ENCODE assay signal across 19 cellular contexts in genomic region chr3:102194760-102195159, GRCh38.
DNase-seq lines count a peak whose midpoint lies in the region; ATAC-seq and TF ChIP-seq lines count a peak whose summit lies in the region.
"Had no signal": no experiment of that assay in that cellular context is flagged by ENCODE, and none has a peak within 500 bp of the region (broad histone marks: within the 10 kb centered on the region; RNA-seq: fewer than 3 reads in every experiment).

No MANE protein-coding gene starts in this region.

- CTCF ChIA-PET in A673 (lab: Charles Lee), result no interaction called here

- no TSS peak for BruUV-seq in A673 (replicated peaks; lab: Mats Ljungman, UMichigan)

- H3K9me3 Mint-ChIP-seq in central memory CD8-positive, alpha-beta T cell, result no peaks in the 10 kb centered on the region
- no peaks in the 10 kb centered on the region for H3K9me3 Mint-ChIP-seq in stimulated activated memory B cell treated with anti-CD40 and anti-IgM and Interleukin-4, amounts not matched to agents 10 μg/mL and 1 μg/mL and 100 μg/mL, for 72 hours
- H3K9me3 Mint-ChIP-seq: activated naive CD4-positive, alpha-beta T cell treated with anti-CD3 and anti-CD28 coated beads, Interleukin-2, amount 50 U/mL, for 72 hours; memory B cell; natural killer cell; T-helper 2 cell treated with Interferon-gamma antibody and Interleukin-4, amounts not matched to agents 5 μg/mL and 100 μg/mL, for 36 hours had no signal

- no peaks in the 10 kb centered on the region for H3K27me3 Mint-ChIP-seq in central memory CD8-positive, alpha-beta T cell
- no peaks in the 10 kb centered on the region for H3K27me3 Mint-ChIP-seq in stimulated activated memory B cell treated with anti-CD40 and anti-IgM and Interleukin-4, amounts not matched to agents 10 μg/mL and 1 μg/mL and 100 μg/mL, for 72 hours
- H3K27me3 Mint-ChIP-seq: memory B cell had no signal

- no peaks in the 10 kb centered on the region for H3K4me1 Mint-ChIP-seq in central memory CD8-positive, alpha-beta T cell
- H3K4me1 Mint-ChIP-seq in stimulated activated memory B cell treated with anti-CD40 and anti-IgM and Interleukin-4, amounts not matched to agents 10 μg/mL and 1 μg/mL and 100 μg/mL, for 72 hours, result peaks cover 28% of the 10 kb centered on the region
- H3K4me1 Mint-ChIP-seq: natural killer cell had no signal

- no peak overlapping the region for H3K4me3 Mint-ChIP-seq in central memory CD8-positive, alpha-beta T cell
- H3K4me3 Mint-ChIP-seq in stimulated activated memory B cell treated with anti-CD40 and anti-IgM and Interleukin-4, amounts not matched to agents 10 μg/mL and 1 μg/mL and 100 μg/mL, for 72 hours, result no peak overlapping the region
- H3K4me3 Mint-ChIP-seq: activated T-cell treated with anti-CD3 and anti-CD28 coated beads, Interleukin-2, amount 50 U/mL, for 72 hours; memory B cell; natural killer cell; T-helper 2 cell treated with Interferon-gamma antibody and Interleukin-4, amounts not matched to agents 5 μg/mL and 100 μg/mL, for 36 hours had no signal

- intact Hi-C loops in A673 (cut with micrococcal nuclease; ENCODE audit: unreplicated experiment), result no loop called here

- no peak for TF ChIP-seq CTCF in A673 (conservative IDR thresholded peaks at IDR 0.05; ENCODE audit: low read depth, low read length)

- no peaks in the 10 kb centered on the region for H3K27me3 ChIP-seq in A673 (replicated peaks; ENCODE audit: insufficient read depth, low read depth, low read length, poor library complexity)
- H3K27me3 ChIP-seq: pancreas, sigmoid colon had no signal

- ATAC-seq in GM18498 (IDR thresholded peaks at IDR 0.05; ENCODE audit: unreplicated experiment), result peak; percentile 56
- peak; percentile 46 for ATAC-seq in HG02642 (IDR thresholded peaks at IDR 0.05; ENCODE audit: poor library complexity, unreplicated experiment)
- ATAC-seq in central memory CD8-positive, alpha-beta T cell (replicated peaks; ENCODE audit: extremely low read depth, poor library complexity, severe bottlenecking), result no peak
- ATAC-seq in stimulated activated memory B cell treated with anti-CD40 and anti-IgM and Interleukin-4, amounts not matched to agents 10 μg/mL and 1 μg/mL and 100 μg/mL, for 72 hours, result no peak
- no peak for ATAC-seq in GM19395 (IDR thresholded peaks at IDR 0.05; ENCODE audit: unreplicated experiment)
- ATAC-seq: activated naive CD4-positive, alpha-beta T cell treated with anti-CD3 and anti-CD28 coated beads, Interleukin-2, amount 50 U/mL, for 72 hours; activated T-cell treated with anti-CD3 and anti-CD28 coated beads, Interleukin-2, amount 50 U/mL, for 72 hours; natural killer cell; Panc1; stimulated activated naive CD8-positive, alpha-beta T cell treated with anti-CD3 and anti-CD28 coated beads, Interleukin-15, Interleukin-2, amounts not matched to agents 100 U/mL and 50 U/mL, for 24 hours had no signal

- H3K4me3 ChIP-seq in A673 (ENCODE audit: low read depth, low read length, poor library complexity, severe bottlenecking), result no peak overlapping the region
- H3K4me3 ChIP-seq: pancreas, sigmoid colon had no signal

- no peak for DNase-seq in central memory CD8-positive, alpha-beta T cell (ENCODE audit: low spot score in 2 of 2)
- DNase-seq in NCI-H2081 treated with DMSO at 0.1 percent for 48 hours (lab: John Stamatoyannopoulos, UW), result no peak
- DNase-seq in A673 (ENCODE audit: low spot score), result no peak
- DNase-seq in erythroblast (lab: John Stamatoyannopoulos, UW), result no peak
- DNase-seq: activated CD4-positive, CD25-positive, alpha-beta regulatory T cell; activated T-cell treated with anti-CD3 and anti-CD28 coated beads, Interleukin-2, amount 50 U/mL, for 72 hours; natural killer cell; NCI-H1694; sigmoid colon; stimulated activated naive CD8-positive, alpha-beta T cell treated with anti-CD3 and anti-CD28 coated beads, Interleukin-15, Interleukin-2, amounts not matched to agents 100 U/mL and 50 U/mL, for 24 hours had no signal

- H3K27ac Mint-ChIP-seq in central memory CD8-positive, alpha-beta T cell (ENCODE audit: low read depth), result peak overlapping the region; percentile 0
- H3K27ac Mint-ChIP-seq in stimulated activated memory B cell treated with anti-CD40 and anti-IgM and Interleukin-4, amounts not matched to agents 10 μg/mL and 1 μg/mL and 100 μg/mL, for 72 hours, result peak overlapping the region; percentile 16
- H3K27ac Mint-ChIP-seq: activated T-cell treated with anti-CD3 and anti-CD28 coated beads, Interleukin-2, amount 50 U/mL, for 72 hours; memory B cell; natural killer cell; T-helper 2 cell treated with Interferon-gamma antibody and Interleukin-4, amounts not matched to agents 5 μg/mL and 100 μg/mL, for 36 hours had no signal

- H3K4me1 ChIP-seq in A673 (ENCODE audit: insufficient read depth, low read length, poor library complexity, severe bottlenecking), result no peaks in the 10 kb centered on the region
- H3K4me1 ChIP-seq: sigmoid colon had no signal

- H3K27ac ChIP-seq in A673 (ENCODE audit: low read depth, low read length, poor library complexity, severe bottlenecking), result no peak overlapping the region

- H3K9me3 ChIP-seq in A673 (ENCODE audit: low read depth, low read length, poor library complexity, severe bottlenecking), result no peaks in the 10 kb centered on the region
- H3K9me3 ChIP-seq: pancreas, sigmoid colon had no signal

- no peak for TF ChIP-seq POLR2A in erythroblast (IDR thresholded peaks at IDR 0.05; ENCODE audit: low read length)

- POLR2A ChIA-PET in A673 (lab: Charles Lee; ENCODE audit: low non-redundant PET), result no interaction called here

- H3K36me3 Mint-ChIP-seq in central memory CD8-positive, alpha-beta T cell (ENCODE audit: insufficient read depth), result no peaks in the 10 kb centered on the region
- no peaks in the 10 kb centered on the region for H3K36me3 Mint-ChIP-seq in stimulated activated memory B cell treated with anti-CD40 and anti-IgM and Interleukin-4, amounts not matched to agents 10 μg/mL and 1 μg/mL and 100 μg/mL, for 72 hours
- H3K36me3 Mint-ChIP-seq: activated naive CD4-positive, alpha-beta T cell treated with anti-CD3 and anti-CD28 coated beads, Interleukin-2, amount 50 U/mL, for 72 hours; memory B cell; natural killer cell had no signal

- H3K36me3 ChIP-seq in A673 (ENCODE audit: insufficient read depth, low read length, poor library complexity, severe bottlenecking), result no peaks in the 10 kb centered on the region
- H3K36me3 ChIP-seq: pancreas, sigmoid colon had no signal

Comparison
In these comparisons a context has a peak if more than half of its experiments do, and no peak if none do; other contexts are left out.
1. ATAC-seq: peak in GM18498 (single experiment) and HG02642 (single experiment); none in central memory CD8-positive, alpha-beta T cell (single experiment), stimulated activated memory B cell treated with anti-CD40 and anti-IgM and Interleukin-4, amounts not matched to agents 10 μg/mL and 1 μg/mL and 100 μg/mL, for 72 hours (single experiment) and GM19395 (single experiment).